Comparison of ENCODE assay signal across 27 cellular contexts in genomic region chr14:65261946-65262345, GRCh38.
"Had no signal": no experiment of that assay in that cellular context is flagged by ENCODE, and none has a peak within 500 bp of the region (broad histone marks: within the 10 kb centered on the region; RNA-seq: fewer than 3 reads in every experiment).

No MANE protein-coding gene starts in this region.

- H2AFZ ChIP-seq: hepatocyte had no signal

- DNase-seq: colonic mucosa; effector CD8-positive, alpha-beta T cell; foreskin keratinocyte; heart left ventricle; kidney; mucosa of descending colon; naive B cell; stimulated activated CD4-positive, alpha-beta T cell treated with anti-CD3 and anti-CD28 coated beads, Interleukin-12 subunit alpha, Interleukin-12 subunit beta, amount 100 ng/mL, for 4 hours; stimulated activated CD4-positive, alpha-beta T cell treated with anti-CD3 and anti-CD28 coated beads, Interleukin-1b, Interleukin-23, amount 100 ng/mL, for 48 hours; stimulated activated CD4-positive, alpha-beta T cell treated with anti-CD3 and anti-CD28 coated beads, Interleukin-4, amount 100 ng/mL, for 1 hour; stimulated activated CD8-positive, alpha-beta memory T cell treated with anti-CD3 and anti-CD28 coated beads, Interleukin-4, amount 100 ng/mL, for 48 hours; stimulated activated naive CD4-positive, alpha-beta T cell treated with Interleukin-2 at 50 U/mL for 16 hours; stomach; thyroid gland had no signal

- H3K4me3 Mint-ChIP-seq: dendritic cell treated with granulocyte-macrophage colony-stimulating factor and Interleukin-4, amounts not matched to agents 40 ng/mL and 50 ng/mL, for 4 days; memory B cell; mesothelial cell of epicardium; naive B cell; natural killer cell treated with Interleukin-12 subunit alpha and Interleukin-12 subunit beta and Interleukin-15 and Interleukin-18, amount 100 ng/mL, for 72 hours; neural crest cell had no signal

- H3K4me2 ChIP-seq: hepatocyte, smooth muscle cell had no signal

- H3K79me2 ChIP-seq: hepatocyte had no signal

- H3K27me3 Mint-ChIP-seq: memory B cell, naive B cell had no signal

- H3K27me3 ChIP-seq: colonic mucosa, foreskin keratinocyte, gastroesophageal sphincter, heart left ventricle, hepatocyte, right atrium auricular region, stomach, thyroid gland had no signal

- H3K4me1 ChIP-seq: colonic mucosa, esophagus muscularis mucosa, foreskin keratinocyte, gastroesophageal sphincter, heart left ventricle, prostate gland, right atrium auricular region, thyroid gland had no signal

- H3K36me3 ChIP-seq: colonic mucosa, esophagus muscularis mucosa, gastroesophageal sphincter, heart left ventricle, prostate gland, right atrium auricular region, stomach, thyroid gland had no signal

- H3K36me3 Mint-ChIP-seq: natural killer cell treated with Interleukin-12 subunit alpha and Interleukin-12 subunit beta and Interleukin-15 and Interleukin-18, amount 100 ng/mL, for 72 hours had no signal

- H3K4me3 ChIP-seq: colonic mucosa, esophagus muscularis mucosa, gastroesophageal sphincter, heart left ventricle, hepatocyte, lung, mucosa of descending colon, prostate gland, right atrium auricular region, smooth muscle cell, stomach, thyroid gland had no signal

- H3K4me1 Mint-ChIP-seq: neural crest cell had no signal

- FAIRE-seq: endothelial cell of umbilical vein, kidney had no signal

- H3K27ac Mint-ChIP-seq: dendritic cell treated with granulocyte-macrophage colony-stimulating factor and Interleukin-4, amounts not matched to agents 40 ng/mL and 50 ng/mL, for 4 days; mesothelial cell of epicardium; natural killer cell treated with Interleukin-12 subunit alpha and Interleukin-12 subunit beta and Interleukin-15 and Interleukin-18, amount 100 ng/mL, for 72 hours had no signal

- H3K9me3 Mint-ChIP-seq: memory B cell; natural killer cell treated with Interleukin-12 subunit alpha and Interleukin-12 subunit beta and Interleukin-15 and Interleukin-18, amount 100 ng/mL, for 72 hours had no signal

- H3K27ac ChIP-seq: colonic mucosa, esophagus muscularis mucosa, foreskin keratinocyte, gastroesophageal sphincter, heart left ventricle, hepatocyte, prostate gland, right atrium auricular region, thyroid gland had no signal

- H3K9me3 ChIP-seq: colonic mucosa, mucosa of descending colon, prostate gland, thyroid gland had no signal
